Comparison of ENCODE assay signal across 18 cellular contexts in the genomic region with DNA sequence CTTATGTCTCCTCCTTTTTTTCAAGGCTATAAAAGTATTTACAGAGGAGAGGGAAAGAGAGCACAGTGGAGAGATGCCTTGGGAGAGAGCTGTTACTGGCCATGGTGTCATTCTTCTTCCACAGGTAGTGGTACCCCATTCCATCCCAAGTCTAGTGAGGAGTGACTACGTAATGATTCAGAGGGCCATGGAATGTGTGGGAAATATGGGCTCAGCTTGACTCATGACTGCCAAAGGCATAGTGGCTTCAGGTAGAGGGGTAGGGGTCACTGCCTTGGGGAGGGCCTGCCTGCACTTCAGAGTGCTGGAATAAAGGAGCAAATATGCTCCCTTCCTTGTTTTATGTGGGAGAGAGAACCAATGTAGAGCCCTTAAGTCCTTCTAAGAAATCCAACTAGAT.
"Had no signal": no experiment of that assay in that cellular context is flagged by ENCODE, and none has a peak within 500 bp of the region (broad histone marks: within the 10 kb centered on the region; RNA-seq: fewer than 3 reads in every experiment).

No MANE protein-coding gene starts in this region.

- H3K27me3 ChIP-seq: breast epithelium had no signal

- DNase-seq: activated CD4-positive, alpha-beta memory T cell treated with anti-CD3 and anti-CD28 coated beads for 36 hours; activated CD4-positive, alpha-beta T cell treated with anti-CD3 and anti-CD28 coated beads for 36 hours; activated CD8-positive, alpha-beta memory T cell treated with anti-CD3 and anti-CD28 coated beads, Interleukin-2, amount 10 ng/mL, durations not matched to agents 7 days and 5 days; activated naive CD4-positive, alpha-beta T cell treated with anti-CD3 and anti-CD28 coated beads for 36 hours; activated naive CD8-positive, alpha-beta T cell treated with anti-CD3 and anti-CD28 coated beads, Interleukin-2, amount 50 U/mL, for 24 hours; activated T-cell treated with anti-CD3 and anti-CD28 coated beads, Interleukin-2, amount 50 U/mL, for 1 hour; aorta; dermis blood vessel endothelial cell; effector memory CD8-positive, alpha-beta T cell; left ventricle myocardium inferior; mesenchymal stem cell; occipital lobe; stimulated activated naive CD8-positive, alpha-beta T cell treated with anti-CD3 and anti-CD28 coated beads, Interleukin-15, Interleukin-2, amounts not matched to agents 100 U/mL and 50 U/mL, for 24 hours; T-helper 17 cell had no signal

- ATAC-seq: activated CD4-positive, alpha-beta T cell treated with anti-CD3 and anti-CD28 coated beads for 36 hours; activated CD8-positive, alpha-beta memory T cell treated with anti-CD3 and anti-CD28 coated beads, Interleukin-2, amount 10 ng/mL, durations not matched to agents 7 days and 5 days; activated naive CD8-positive, alpha-beta T cell treated with anti-CD3 and anti-CD28 coated beads, Interleukin-2, amount 50 U/mL, for 24 hours; effector memory CD8-positive, alpha-beta T cell; natural killer cell treated with Interleukin-12 subunit alpha and Interleukin-12 subunit beta and Interleukin-15 and Interleukin-18, amount 100 ng/mL, for 72 hours; sciatic nerve; stimulated activated naive CD8-positive, alpha-beta T cell treated with anti-CD3 and anti-CD28 coated beads, Interleukin-15, Interleukin-2, amounts not matched to agents 100 U/mL and 50 U/mL, for 24 hours; T-helper 17 cell had no signal

- FAIRE-seq: islet of Langerhans had no signal

- H3K27ac ChIP-seq: breast epithelium, left ventricle myocardium inferior had no signal

- H3K4me1 ChIP-seq: breast epithelium, left ventricle myocardium inferior had no signal

- H3K4me3 ChIP-seq: breast epithelium, left ventricle myocardium inferior had no signal

- H3K36me3 ChIP-seq: breast epithelium, left ventricle myocardium inferior had no signal
